In genomic region chr17:35809855-35810461, GRCh38 we compare ENCODE assay signal across 1 cellular context.
A peak's percentile ranks its signal among the peaks of the same experiment; 100 is the strongest.
TF ChIP-seq lines count a peak whose summit lies in the region.

No MANE protein-coding gene starts in this region.

TF ChIP-seq in HepG2, 621 proteins besides CTCF, POLR2A, EP300 and RAD21:
- TF ChIP-seq AGO2 (optimal IDR thresholded peaks at IDR 0.05; ENCODE audit: low read depth, low read length) (peak; percentile 76), ZNF317 (CRISPR knock-in tag; IDR thresholded peaks at IDR 0.05) (peak; percentile 12; the same call in 1 of the 2 replicates), ZNF234 (CRISPR knock-in tag; conservative IDR thresholded peaks at IDR 0.05) (0 out of 2 replicates have a peak, but pooled peaks have one; percentile 17), ZMYM3 (CRISPR knock-in tag; IDR thresholded peaks at IDR 0.05) (no peak), ZNF629 (CRISPR knock-in tag; conservative IDR thresholded peaks at IDR 0.05) (peak; percentile 68), ARNT2 (CRISPR knock-in tag; IDR thresholded peaks at IDR 0.05; ENCODE audit: low read depth) (0 out of 2 replicates have a peak, but pooled peaks have one; percentile 7), ZNF34 (CRISPR knock-in tag; IDR thresholded peaks at IDR 0.05; ENCODE audit: borderline replicate concordance) (no peak), THAP9 (CRISPR knock-in tag; IDR thresholded peaks at IDR 0.05; ENCODE audit: borderline replicate concordance) (peak; percentile 65; the same call in 1 of the 2 replicates), MED13 (CRISPR knock-in tag; IDR thresholded peaks at IDR 0.05) (0 out of 2 replicates have a peak, but pooled peaks have one; percentile 26), ZNF235 (CRISPR knock-in tag; IDR thresholded peaks at IDR 0.05; ENCODE audit: borderline replicate concordance) (peak; percentile 15; the same call in 1 of the 2 replicates), UBTF (CRISPR knock-in tag; IDR thresholded peaks at IDR 0.05) (peak; percentile 16; the same call in 1 of the 2 replicates), ZNF646 (CRISPR knock-in tag; IDR thresholded peaks at IDR 0.05) (no peak), ZC3H4 (CRISPR knock-in tag; IDR thresholded peaks at IDR 0.05; ENCODE audit: borderline replicate concordance) (peak; percentile 50; the same call in 1 of the 2 replicates), RXRA (CRISPR knock-in tag; IDR thresholded peaks at IDR 0.05) (0 out of 2 replicates have a peak, but pooled peaks have one; percentile 6), ZNF709 (CRISPR knock-in tag; IDR thresholded peaks at IDR 0.05) (peak; percentile 17; the same call in 1 of the 2 replicates), MBD4 (IDR thresholded peaks at IDR 0.05; ENCODE audit: borderline replicate concordance, low read length) (no peak)
